In the genomic region with DNA sequence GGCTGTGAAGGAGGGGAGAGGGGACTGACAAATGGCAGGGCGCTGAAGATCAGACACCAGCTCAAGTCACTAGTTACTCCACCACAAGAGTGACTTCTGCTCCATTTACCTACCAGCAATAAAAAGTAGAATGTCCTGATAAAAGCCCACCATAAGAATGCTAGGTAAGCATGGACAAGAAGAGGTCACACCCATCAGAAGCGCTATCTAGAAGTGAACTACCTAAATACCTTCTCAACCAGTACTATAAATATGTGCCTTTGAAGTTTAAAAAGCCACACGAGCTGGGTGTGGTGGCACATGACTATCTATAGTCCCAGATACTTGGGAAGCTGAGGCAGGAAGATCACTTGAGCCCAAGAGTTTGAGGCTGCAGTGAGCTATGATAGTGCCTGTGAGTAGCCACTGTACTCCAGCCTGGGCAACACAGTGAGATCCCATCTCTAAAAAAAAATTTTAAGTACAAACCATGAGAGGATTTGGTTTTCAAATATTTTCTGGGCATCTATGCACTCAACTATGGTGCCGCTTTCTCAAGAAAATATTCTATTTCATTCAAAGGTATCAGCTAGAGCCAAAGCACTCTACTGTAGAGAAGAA, we compare ENCODE assay signal across 11 cellular contexts.
DNase-seq lines count a peak whose midpoint lies in the region; ATAC-seq and TF ChIP-seq lines count a peak whose summit lies in the region.
"Had no signal": no experiment of that assay in that cellular context is flagged by ENCODE, and none has a peak within 500 bp of the region (broad histone marks: within the 10 kb centered on the region; RNA-seq: fewer than 3 reads in every experiment).

No MANE protein-coding gene starts in this region.

- peaks cover 69% of the 10 kb centered on the region for H3K36me3 Mint-ChIP-seq in Caco-2 (ENCODE audit: insufficient read depth, unreplicated experiment)

- intact Hi-C loops in Caco-2 (cut with micrococcal nuclease; ENCODE audit: unreplicated experiment) (no loop called here), Panc1 (cut with micrococcal nuclease; ENCODE audit: unreplicated experiment) (no loop called here), left colon (cut with DNase I, micrococcal nuclease) (no loop called here)

- in situ Hi-C loops in Panc1 (cut with HindIII; ENCODE audit: low pct_unique_long_range_greater_than_20kb, low sequenced_read_pairs): no loop called here

- BruUV-seq in Caco-2 (replicated peaks; lab: Mats Ljungman, UMichigan): no TSS peak
- no TSS peak for BruUV-seq in Panc1 (replicated peaks; lab: Mats Ljungman, UMichigan)

- H3K4me1 ChIP-seq in Caco-2 (peaks cover 50% of the 10 kb centered on the region), Panc1 (ENCODE audit: control insufficient read depth, insufficient read depth, low read length) (peaks cover 57% of the 10 kb centered on the region), smooth muscle cell (ENCODE audit: low read depth) (peaks cover 18% of the 10 kb centered on the region)

- H3K9me3 Mint-ChIP-seq in Caco-2 (ENCODE audit: unreplicated experiment): no peaks in the 10 kb centered on the region

- H3K9me3 ChIP-seq in Caco-2 (no peaks in the 10 kb centered on the region), Panc1 (ENCODE audit: control insufficient read depth, insufficient read depth, low read depth, low read length) (no peaks in the 10 kb centered on the region), smooth muscle cell (replicated peaks; ENCODE audit: low read depth) (no peaks in the 10 kb centered on the region)

- peaks cover 83% of the 10 kb centered on the region for H3K79me2 ChIP-seq in smooth muscle cell (ENCODE audit: low read depth)

- 82% methylated on average over 4 of the region's 4 CpGs for WGBS in smooth muscle cell (ENCODE audit: low lambda C conversion rate)

- POLR2A ChIA-PET in Caco-2 (lab: Charles Lee) (interaction anchor here (1.4 kb wide), 1 partner anchor 11 kb away, joined by 7 read pairs; no protein-coding TSS in a partner anchor), Panc1 (lab: Charles Lee) (interaction anchor here (0.6 kb wide), 1 partner anchor 59 kb away, joined by 3 read pairs; no protein-coding TSS in a partner anchor)

- H3K4me2 ChIP-seq in smooth muscle cell: no peak overlapping the region

- peaks cover 2% of the 10 kb centered on the region for H3F3A ChIP-seq in smooth muscle cell (ENCODE audit: low read depth)

- H3K9ac ChIP-seq in smooth muscle cell (ENCODE audit: low read depth): no peak overlapping the region

- no peak for DNase-seq in Caco-2
- DNase-seq in Panc1 (ENCODE audit: low read depth, low spot score): no peak
- DNase-seq in left colon: no peak
- no peak for DNase-seq in smooth muscle cell (lab: John Stamatoyannopoulos, UW; ENCODE audit: unreplicated experiment)
- DNase-seq in GM20000 (ENCODE audit: low spot score): no peak
- no peak for DNase-seq in NCI-H1048 (lab: John Stamatoyannopoulos, UW)
- DNase-seq in AG08396 (ENCODE audit: low spot score): no peak
- DNase-seq: activated gamma-delta T cell treated with Interleukin-2 at 50 U/mL for 16 hours; amniotic stem cell; effector memory CD4-positive, alpha-beta T cell; midbrain had no signal

- TF ChIP-seq CTCF in Caco-2 (IDR thresholded peaks at IDR 0.05; ENCODE audit: insufficient read depth in 1 of 2, low read depth in 1 of 2, low read length in 1 of 2, severe bottlenecking in 1 of 2, unreplicated experiment in 1 of 2): no peak
- TF ChIP-seq CTCF in Panc1 (IDR thresholded peaks at IDR 0.05): no peak
- TF ChIP-seq CTCF in smooth muscle cell (IDR thresholded peaks at IDR 0.05; ENCODE audit: borderline replicate concordance, insufficient read depth, poor library complexity, severe bottlenecking): no peak
- no peak for TF ChIP-seq CTCF in GM20000 (IDR thresholded peaks at IDR 0.05; ENCODE audit: extremely low read depth, missing control alignments)

- H3K27me3 ChIP-seq in Caco-2 (replicated peaks; ENCODE audit: control insufficient read depth, insufficient read depth, low read length): no peaks in the 10 kb centered on the region
- no peaks in the 10 kb centered on the region for H3K27me3 ChIP-seq in Panc1 (ENCODE audit: control insufficient read depth, insufficient read depth, low read length)
- no peaks in the 10 kb centered on the region for H3K27me3 ChIP-seq in smooth muscle cell (ENCODE audit: low read depth)

- H3K4me1 Mint-ChIP-seq in Caco-2 (ENCODE audit: low read depth, unreplicated experiment): peaks cover 58% of the 10 kb centered on the region

- H4K20me1 ChIP-seq in smooth muscle cell (ENCODE audit: low read depth): peaks cover 98% of the 10 kb centered on the region

- CTCF ChIA-PET in Caco-2 (lab: Charles Lee): no interaction called here
- CTCF ChIA-PET in Panc1 (lab: Charles Lee): no interaction called here

- H3K4me3 ChIP-seq in Caco-2 (ENCODE audit: low read depth, low read length) (no peak overlapping the region), Panc1 (ENCODE audit: low read depth in 2 of 2, low read length in 2 of 2) (no peak overlapping the region), smooth muscle cell (no peak overlapping the region)

- no peak overlapping the region for H2AFZ ChIP-seq in smooth muscle cell (ENCODE audit: low read depth)

- no peak overlapping the region for H3K4me3 Mint-ChIP-seq in Caco-2 (ENCODE audit: unreplicated experiment)

- no peaks in the 10 kb centered on the region for H3K36me3 ChIP-seq in Caco-2 (ENCODE audit: control insufficient read depth, insufficient read depth, low read length)
- H3K36me3 ChIP-seq in Panc1 (ENCODE audit: control insufficient read depth, insufficient read depth, low read length): no peaks in the 10 kb centered on the region
- no peaks in the 10 kb centered on the region for H3K36me3 ChIP-seq in smooth muscle cell (ENCODE audit: low read depth)

- no peak for ATAC-seq in Panc1
- ATAC-seq in left colon: peak; percentile 55

- peak overlapping the region; percentile 61; the same call in 1 of the 2 replicates for H3K27ac ChIP-seq in Panc1 (ENCODE audit: low read length)
- peak overlapping the region; percentile 78 for H3K27ac ChIP-seq in smooth muscle cell (ENCODE audit: low read depth)

- peak overlapping the region; percentile 55 for H3K27ac Mint-ChIP-seq in Caco-2 (ENCODE audit: unreplicated experiment)

- no peaks in the 10 kb centered on the region for H3K27me3 Mint-ChIP-seq in Caco-2 (ENCODE audit: insufficient read depth, unreplicated experiment)
